26 cellular contexts compared by ENCODE assay signal in the genomic region with DNA sequence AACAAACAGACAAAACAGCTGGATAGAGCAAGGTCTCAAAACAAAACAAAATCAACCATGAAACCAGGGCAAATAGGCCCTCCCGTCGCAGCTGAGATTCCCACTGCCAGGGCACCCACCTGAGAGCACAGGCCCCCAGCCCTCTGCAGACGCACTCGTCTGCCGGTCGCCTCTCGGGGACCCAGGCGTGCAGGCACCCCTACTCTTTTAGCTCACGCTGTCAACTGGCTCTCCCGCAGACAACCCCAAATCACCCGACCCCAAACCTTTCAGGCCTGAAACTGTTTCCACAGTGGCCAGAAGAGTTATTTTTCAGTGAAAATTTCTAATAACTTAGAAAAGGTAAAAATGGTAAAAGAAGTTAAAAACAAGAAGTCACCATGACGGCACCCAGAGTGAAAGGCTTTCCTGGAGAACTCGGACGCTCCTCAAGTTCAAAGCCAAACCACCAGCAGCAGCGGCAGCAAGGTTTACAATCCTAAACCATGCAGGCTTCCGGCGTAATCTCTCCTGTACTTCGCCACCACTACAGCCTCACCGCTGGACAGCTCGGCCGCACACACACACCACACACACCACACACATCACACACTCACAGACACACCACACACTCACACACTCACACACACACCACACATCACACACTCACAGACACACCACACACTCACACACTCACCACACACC. TPM values are rescaled to one million over a fixed set of nuclear protein-coding genes. Genes with fewer than 3 reads are reported as not detected.
DNase-seq lines count a peak whose midpoint lies in the region; ATAC-seq and TF ChIP-seq lines count a peak whose summit lies in the region.
"Had no signal": no experiment of that assay in that cellular context is flagged by ENCODE, and none has a peak within 500 bp of the region (broad histone marks: within the 10 kb centered on the region; RNA-seq: fewer than 3 reads in every experiment).

No MANE protein-coding gene starts in this region.

- CTCF ChIA-PET in CD4-positive, alpha-beta T cell (lab: Charles Lee) = no interaction called here

- H3K27ac Mint-ChIP-seq in stimulated activated naive CD8-positive, alpha-beta T cell treated with anti-CD3 and anti-CD28 coated beads, Interleukin-15, amount 100 ng/mL, for 72 hours = no peak overlapping the region
- H3K27ac Mint-ChIP-seq in CD4-positive, alpha-beta T cell = no peak overlapping the region
- H3K27ac Mint-ChIP-seq: activated naive CD4-positive, alpha-beta T cell treated with anti-CD3 and anti-CD28 coated beads, Interleukin-2, amount 10 ng/mL, durations not matched to agents 7 days and 5 days; HFFc6; immature natural killer cell; natural killer cell had no signal

- ATAC-seq in stimulated activated naive CD8-positive, alpha-beta T cell treated with anti-CD3 and anti-CD28 coated beads, Interleukin-15, amount 100 ng/mL, for 72 hours = peak; percentile 24
- no peak for ATAC-seq in stimulated activated naive CD8-positive, alpha-beta T cell treated with anti-CD3 and anti-CD28 coated beads, Interleukin-15, Interleukin-2, amounts not matched to agents 100 U/mL and 50 U/mL, for 24 hours
- ATAC-seq in RWPE2 (ENCODE audit: low read depth) (peak; percentile 34; the same call in 2 of the 3 replicates), foreskin keratinocyte (peak; percentile 24)
- ATAC-seq in CD4-positive, alpha-beta T cell (ENCODE audit: poor library complexity) = no peak

- H3K27me3 Mint-ChIP-seq in stimulated activated naive CD8-positive, alpha-beta T cell treated with anti-CD3 and anti-CD28 coated beads, Interleukin-15, amount 100 ng/mL, for 72 hours = peaks cover 15% of the 10 kb centered on the region
- H3K27me3 Mint-ChIP-seq in CD4-positive, alpha-beta T cell = peaks cover 60% of the 10 kb centered on the region

- H3K4me1 ChIP-seq in RWPE2 (ENCODE audit: insufficient read depth, poor library complexity, severe bottlenecking) = no peaks in the 10 kb centered on the region
- H3K4me1 ChIP-seq in foreskin keratinocyte = no peaks in the 10 kb centered on the region
- H3K4me1 ChIP-seq: ascending aorta, parathyroid adenoma had no signal

- no peak overlapping the region for H3K4me3 Mint-ChIP-seq in stimulated activated naive CD8-positive, alpha-beta T cell treated with anti-CD3 and anti-CD28 coated beads, Interleukin-15, amount 100 ng/mL, for 72 hours
- H3K4me3 Mint-ChIP-seq in CD4-positive, alpha-beta T cell = no peak overlapping the region
- H3K4me3 Mint-ChIP-seq: activated naive CD4-positive, alpha-beta T cell treated with anti-CD3 and anti-CD28 coated beads, Interleukin-2, amount 10 ng/mL, durations not matched to agents 7 days and 5 days; HFFc6; immature natural killer cell; natural killer cell had no signal

- H3K27ac ChIP-seq in RWPE2 (ENCODE audit: poor library complexity, severe bottlenecking) = no peak overlapping the region
- H3K27ac ChIP-seq in foreskin keratinocyte = no peak overlapping the region
- no peak overlapping the region for H3K27ac ChIP-seq in CD4-positive, alpha-beta T cell (ENCODE audit: low read depth, low read length)
- H3K27ac ChIP-seq: ascending aorta, left ventricle myocardium inferior, parathyroid adenoma, sigmoid colon, tibial nerve had no signal

- peaks cover 31% of the 10 kb centered on the region for H3K27me3 ChIP-seq in RWPE2 (ENCODE audit: insufficient read depth, poor library complexity, severe bottlenecking)
- H3K27me3 ChIP-seq in foreskin keratinocyte = peaks cover 35% of the 10 kb centered on the region
- peaks cover 35% of the 10 kb centered on the region for H3K27me3 ChIP-seq in CD4-positive, alpha-beta T cell (ENCODE audit: control insufficient read depth, insufficient read depth, low read length)
- H3K27me3 ChIP-seq: ascending aorta, sigmoid colon had no signal

- DNase-seq in stimulated activated naive CD8-positive, alpha-beta T cell treated with anti-CD3 and anti-CD28 coated beads, Interleukin-15, amount 100 ng/mL, for 72 hours = no peak
- DNase-seq in stimulated activated naive CD8-positive, alpha-beta T cell treated with anti-CD3 and anti-CD28 coated beads, Interleukin-15, Interleukin-2, amounts not matched to agents 100 U/mL and 50 U/mL, for 24 hours = no peak
- DNase-seq in RWPE2 (ENCODE audit: low spot score) (no peak), foreskin keratinocyte (no peak), ACHN (no peak), anterior cingulate cortex (lab: John Stamatoyannopoulos, UW) (no peak)
- no peak for DNase-seq in CD4-positive, alpha-beta T cell
- DNase-seq: activated CD4-positive, alpha-beta T cell treated with anti-CD3 and anti-CD28 coated beads for 4 hours; activated naive CD4-positive, alpha-beta T cell treated with anti-CD3 and anti-CD28 coated beads, Interleukin-2, amount 10 ng/mL, durations not matched to agents 7 days and 5 days; effector CD8-positive, alpha-beta T cell; HFFc6; immature natural killer cell; left ventricle myocardium inferior; midbrain; natural killer cell; NCI-H146; NCI-H2171; NCI-H524 treated with DMSO at 0.1 percent for 48 hours; sigmoid colon; SK-N-SH; T-helper 2 cell had no signal

- no peaks in the 10 kb centered on the region for H3K36me3 Mint-ChIP-seq in CD4-positive, alpha-beta T cell (ENCODE audit: low read depth)
- H3K36me3 Mint-ChIP-seq: activated naive CD4-positive, alpha-beta T cell treated with anti-CD3 and anti-CD28 coated beads, Interleukin-2, amount 10 ng/mL, durations not matched to agents 7 days and 5 days; immature natural killer cell; natural killer cell had no signal

- in situ Hi-C loops in ACHN (cut with HindIII; ENCODE audit: low pct_ligation_motif_present, low pct_unique_long_range_greater_than_20kb, low sequenced_read_pairs) = no loop called here

- POLR2A ChIA-PET in CD4-positive, alpha-beta T cell (lab: Charles Lee) = interaction anchor here (0.6 kb wide), 1 partner anchor 12 kb away, joined by 3 read pairs; no protein-coding TSS in a partner anchor

- no peaks in the 10 kb centered on the region for H3K36me3 ChIP-seq in RWPE2 (ENCODE audit: low read depth)
- H3K36me3 ChIP-seq: ascending aorta, left ventricle myocardium inferior, sigmoid colon, tibial nerve had no signal

- H3K9me3 Mint-ChIP-seq in stimulated activated naive CD8-positive, alpha-beta T cell treated with anti-CD3 and anti-CD28 coated beads, Interleukin-15, amount 100 ng/mL, for 72 hours = peaks cover 0 to 7% of the 10 kb centered on the region in 2 donors
- no peaks in the 10 kb centered on the region for H3K9me3 Mint-ChIP-seq in CD4-positive, alpha-beta T cell
- H3K9me3 Mint-ChIP-seq: activated naive CD4-positive, alpha-beta T cell treated with anti-CD3 and anti-CD28 coated beads, Interleukin-2, amount 10 ng/mL, durations not matched to agents 7 days and 5 days; immature natural killer cell; natural killer cell had no signal

- H3K4me3 ChIP-seq in RWPE2 (ENCODE audit: severe bottlenecking) = no peak overlapping the region
- H3K4me3 ChIP-seq: ascending aorta, left ventricle myocardium inferior, sigmoid colon, tibial nerve had no signal

- intact Hi-C loops in CD4-positive, alpha-beta T cell (cut with DNase I, micrococcal nuclease) = no loop called here

- TF ChIP-seq CTCF in RWPE2 (IDR thresholded peaks at IDR 0.05; ENCODE audit: poor library complexity, severe bottlenecking) (no peak), foreskin keratinocyte (conservative IDR thresholded peaks at IDR 0.05) (no peak)
- no peak for TF ChIP-seq CTCF in CD4-positive, alpha-beta T cell (IDR thresholded peaks at IDR 0.05)

- peaks cover 16% of the 10 kb centered on the region for H3K4me1 Mint-ChIP-seq in stimulated activated naive CD8-positive, alpha-beta T cell treated with anti-CD3 and anti-CD28 coated beads, Interleukin-15, amount 100 ng/mL, for 72 hours
- peaks cover 14% of the 10 kb centered on the region for H3K4me1 Mint-ChIP-seq in CD4-positive, alpha-beta T cell (ENCODE audit: low read depth)

- no peaks in the 10 kb centered on the region for H3K9me3 ChIP-seq in RWPE2 (ENCODE audit: severe bottlenecking)
- H3K9me3 ChIP-seq in CD4-positive, alpha-beta T cell (ENCODE audit: control insufficient read depth, low read length) = no peaks in the 10 kb centered on the region
- H3K9me3 ChIP-seq: sigmoid colon, SK-N-SH had no signal

RNA-seq across cellular contexts. Expression of a gene that starts 1.9 kb away (rescaled TPM):
- not detected in 2 replicates for total RNA-seq in foreskin keratinocyte
- polyA plus RNA-seq in foreskin keratinocyte = not detected in 2 replicates
- under 1 TPM; 0.33 to 0.45 TPM for total RNA-seq in CD4-positive, alpha-beta T cell
- total RNA-seq: fibroblast of villous mesenchyme, G401, HFFc6, natural killer cell had no signal
- polyA plus RNA-seq: immature natural killer cell had no signal

Comparison
In these comparisons a context has a peak if more than half of its experiments do, and no peak if none do; other contexts are left out.
1. ATAC-seq: peak in stimulated activated naive CD8-positive, alpha-beta T cell treated with anti-CD3 and anti-CD28 coated beads, Interleukin-15, amount 100 ng/mL, for 72 hours (single experiment), RWPE2 (single experiment) and foreskin keratinocyte (single experiment); none in stimulated activated naive CD8-positive, alpha-beta T cell treated with anti-CD3 and anti-CD28 coated beads, Interleukin-15, Interleukin-2, amounts not matched to agents 100 U/mL and 50 U/mL, for 24 hours (single experiment) and CD4-positive, alpha-beta T cell (single experiment).